Comparison of ENCODE assay signal across 25 cellular contexts in the genomic region with DNA sequence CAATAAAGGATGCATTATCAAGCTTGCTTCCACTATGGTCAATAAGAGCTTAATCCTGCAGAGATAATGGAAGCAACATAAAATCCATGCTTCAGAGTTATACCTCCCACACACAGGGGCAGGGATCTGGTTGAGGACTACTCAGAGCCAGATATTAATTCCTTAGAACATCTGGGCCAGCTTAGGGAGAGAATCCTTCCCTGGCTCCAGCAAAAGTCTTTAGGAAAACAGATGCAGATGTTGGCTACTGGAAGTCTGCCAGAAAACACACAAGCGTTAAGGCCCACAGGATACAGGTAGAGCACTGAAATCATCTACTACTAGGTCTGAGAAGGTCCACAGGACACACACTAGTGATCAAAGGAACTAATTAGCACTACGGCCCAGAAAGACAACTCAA.
"Had no signal": no experiment of that assay in that cellular context is flagged by ENCODE, and none has a peak within 500 bp of the region (broad histone marks: within the 10 kb centered on the region; RNA-seq: fewer than 3 reads in every experiment).

No MANE protein-coding gene starts in this region.

- ATAC-seq: left colon; left lung; lower lobe of right lung; naive thymus-derived CD8-positive, alpha-beta T cell; pancreas; right cardiac atrium; sciatic nerve; stimulated activated naive B cell treated with anti-CD40 and anti-IgM and Interleukin-4, amounts not matched to agents 10 μg/mL and 1 μg/mL and 100 μg/mL, for 72 hours; stimulated activated naive CD8-positive, alpha-beta T cell treated with anti-CD3 and anti-CD28 coated beads, Interleukin-15, Interleukin-2, amounts not matched to agents 100 U/mL and 50 U/mL, for 24 hours had no signal

- DNase-seq: immature natural killer cell; kidney; left colon; left lung; lower lobe of right lung; mammary epithelial cell; mesenchymal stem cell; naive thymus-derived CD8-positive, alpha-beta T cell; nucleus accumbens; pancreas; posterior cingulate gyrus; retina; right cardiac atrium; stimulated activated CD4-positive, alpha-beta T cell treated with anti-CD3 and anti-CD28 coated beads, Interleukin-12 subunit alpha, Interleukin-12 subunit beta, amount 100 ng/mL, for 4 hours; stimulated activated CD4-positive, alpha-beta T cell treated with anti-CD3 and anti-CD28 coated beads, Interleukin-15, amount 100 ng/mL, for 24 hours; stimulated activated CD4-positive, alpha-beta T cell treated with anti-CD3 and anti-CD28 coated beads, Interleukin-2, amount 100 ng/mL, for 24 hours; stimulated activated CD4-positive, alpha-beta T cell treated with anti-CD3 and anti-CD28 coated beads, Interleukin-4, amount 100 ng/mL, for 1 hour; stimulated activated naive B cell treated with anti-CD40 and anti-IgM and Interleukin-4, amounts not matched to agents 10 μg/mL and 1 μg/mL and 100 μg/mL, for 72 hours; stimulated activated naive CD8-positive, alpha-beta T cell treated with anti-CD3 and anti-CD28 coated beads, Interleukin-15, Interleukin-2, amounts not matched to agents 100 U/mL and 50 U/mL, for 24 hours; stomach; testis; thyroid gland; transverse colon; upper lobe of left lung had no signal
